In the genomic region with DNA sequence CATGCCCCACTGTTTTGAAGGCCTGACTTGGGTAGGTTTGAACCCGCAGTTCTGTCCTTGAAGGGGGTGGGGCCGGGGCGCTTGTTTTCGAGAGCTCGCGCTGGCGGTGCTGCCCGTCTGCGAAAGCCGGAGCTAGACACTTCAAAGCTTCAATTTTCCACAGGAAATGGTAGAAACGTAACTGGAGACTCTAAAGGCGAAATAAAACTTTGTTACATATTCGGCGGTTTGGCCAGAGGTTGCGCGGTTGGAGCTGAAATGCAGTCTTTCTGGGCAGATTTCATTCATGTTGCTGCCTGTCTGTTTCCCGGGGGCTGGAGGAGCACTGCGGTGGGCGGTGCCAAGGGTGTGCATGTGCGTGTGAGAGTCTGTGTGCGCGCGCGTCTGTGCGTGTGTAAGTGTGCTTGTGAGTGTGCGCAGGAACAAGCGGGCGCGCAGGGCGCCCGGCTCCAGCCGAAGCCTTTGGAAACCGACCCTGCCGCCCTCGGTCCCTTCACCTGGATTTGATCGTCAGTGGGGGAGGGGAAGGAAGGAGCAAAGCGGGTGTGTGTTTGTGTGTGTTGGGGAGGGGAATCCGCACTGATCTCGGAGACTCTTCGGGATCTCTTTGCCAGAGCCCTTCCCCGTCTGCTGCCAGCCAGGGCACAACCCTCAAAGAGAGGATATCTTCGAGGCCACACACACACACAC, we compare ENCODE assay signal across 8 cellular contexts.
A peak's percentile ranks its signal among the peaks of the same experiment; 100 is the strongest.
DNase-seq lines count a peak whose midpoint lies in the region; ATAC-seq and TF ChIP-seq lines count a peak whose summit lies in the region.

No MANE protein-coding gene starts in this region.

- H3K36me3 ChIP-seq in effector memory CD4-positive, alpha-beta T cell (ENCODE audit: control insufficient read depth, insufficient read depth, low read length): no peaks in the 10 kb centered on the region
- no peaks in the 10 kb centered on the region for H3K36me3 ChIP-seq in stomach

- TF ChIP-seq POLR2A in stomach (IDR thresholded peaks at IDR 0.05): no peak

- H3K4me1 Mint-ChIP-seq in naive thymus-derived CD8-positive, alpha-beta T cell: peaks cover 33 to 63% (median 60%) of the 10 kb centered on the region in 4 donors

- ATAC-seq in naive thymus-derived CD8-positive, alpha-beta T cell: peak; percentile 51 to 54
- ATAC-seq in HG02870 (IDR thresholded peaks at IDR 0.05; ENCODE audit: unreplicated experiment) (no peak), GM19467 (IDR thresholded peaks at IDR 0.05; ENCODE audit: unreplicated experiment) (no peak)

- H3K4me3 Mint-ChIP-seq in naive thymus-derived CD8-positive, alpha-beta T cell: peak overlapping the region; percentile 89 to 99 (median 93)

- no peak for TF ChIP-seq EP300 in stomach (IDR thresholded peaks at IDR 0.05)

- peak overlapping the region; percentile 87 to 100 (median 99) for H3K27ac Mint-ChIP-seq in naive thymus-derived CD8-positive, alpha-beta T cell

- 0 to 3% (median 2%) methylated on average over 42 of the region's 42 CpGs for WGBS in stomach, 5 donors

- no peaks in the 10 kb centered on the region for H3K27me3 ChIP-seq in effector memory CD4-positive, alpha-beta T cell (replicated peaks; ENCODE audit: control insufficient read depth, insufficient read depth, low read length, poor library complexity, severe bottlenecking)
- H3K27me3 ChIP-seq in stomach: peaks cover 0 to 93% (median 47%) of the 10 kb centered on the region in 3 donors

- H3K4me3 ChIP-seq in effector memory CD4-positive, alpha-beta T cell (ENCODE audit: insufficient read depth, low read depth, low read length, poor library complexity, severe bottlenecking): peak overlapping the region; percentile 75
- peak overlapping the region; percentile 14 to 59 (median 50) for H3K4me3 ChIP-seq in stomach

- no peak for TF ChIP-seq CTCF in stomach (IDR thresholded peaks at IDR 0.05)

- no peaks in the 10 kb centered on the region for H3K36me3 Mint-ChIP-seq in naive thymus-derived CD8-positive, alpha-beta T cell

- POLR2A ChIA-PET in naive thymus-derived CD8-positive, alpha-beta T cell (lab: Charles Lee): interaction anchor here (0.6 to 7.7 kb wide), 24 partner anchors 10 to 440 kb away, joined by 3 to 140 read pairs (median 5); partner anchors contain the start of genes CRY1, PRDM4 and TMEM263

- peak overlapping the region; percentile 60 for H3K27ac ChIP-seq in effector memory CD4-positive, alpha-beta T cell (ENCODE audit: insufficient read depth, low read length, poor library complexity, severe bottlenecking)
- H3K27ac ChIP-seq in stomach: no peak overlapping the region

- DNase-seq in NCI-H2081 (lab: John Stamatoyannopoulos, UW): peak; percentile 26 to 57
- no peak for DNase-seq in NCI-H2081 treated with DMSO at 0.1 percent for 48 hours (lab: John Stamatoyannopoulos, UW)
- DNase-seq in activated CD4-positive, alpha-beta T cell treated with anti-CD3 and anti-CD28 coated beads, Interleukin-2, amount 50 U/mL, for 4 hours: peak; percentile 63 to 70
- DNase-seq in effector memory CD4-positive, alpha-beta T cell: peak; percentile 46 to 63 (median 56)
- DNase-seq in naive thymus-derived CD8-positive, alpha-beta T cell: peak; percentile 49 to 95 (median 88)
- DNase-seq in stomach: no peak

- peaks cover 0 to 2% (median 0%) of the 10 kb centered on the region in 9 donors for H3K9me3 Mint-ChIP-seq in naive thymus-derived CD8-positive, alpha-beta T cell

- peaks cover 0 to 4% (median 0%) of the 10 kb centered on the region in 5 donors for H3K27me3 Mint-ChIP-seq in naive thymus-derived CD8-positive, alpha-beta T cell

- no peaks in the 10 kb centered on the region for H3K9me3 ChIP-seq in effector memory CD4-positive, alpha-beta T cell (ENCODE audit: control insufficient read depth, low read length)
- H3K9me3 ChIP-seq in stomach: no peaks in the 10 kb centered on the region

- intact Hi-C loops in stomach (cut with DNase I; ENCODE audit: low total_unique reads): no loop called here

- peaks cover 16% of the 10 kb centered on the region for H3K4me1 ChIP-seq in effector memory CD4-positive, alpha-beta T cell (ENCODE audit: control insufficient read depth, insufficient read depth, low read length, poor library complexity, severe bottlenecking)
- peaks cover 34 to 43% (median 39%) of the 10 kb centered on the region in 4 donors for H3K4me1 ChIP-seq in stomach

Comparison
In these comparisons a context has a peak if more than half of its experiments do, and no peak if none do; other contexts are left out.
1. DNase-seq: peak in NCI-H2081 (2 of 2), activated CD4-positive, alpha-beta T cell treated with anti-CD3 and anti-CD28 coated beads, Interleukin-2, amount 50 U/mL, for 4 hours (2 of 2), effector memory CD4-positive, alpha-beta T cell (3 of 3) and naive thymus-derived CD8-positive, alpha-beta T cell (10 of 10); none in NCI-H2081 treated with DMSO at 0.1 percent for 48 hours (single experiment) and stomach (single experiment).
2. ATAC-seq: peak in naive thymus-derived CD8-positive, alpha-beta T cell (2 of 2); none in HG02870 (single experiment) and GM19467 (single experiment).